ENCODE assay signal across 3 cellular contexts in the genomic region with DNA sequence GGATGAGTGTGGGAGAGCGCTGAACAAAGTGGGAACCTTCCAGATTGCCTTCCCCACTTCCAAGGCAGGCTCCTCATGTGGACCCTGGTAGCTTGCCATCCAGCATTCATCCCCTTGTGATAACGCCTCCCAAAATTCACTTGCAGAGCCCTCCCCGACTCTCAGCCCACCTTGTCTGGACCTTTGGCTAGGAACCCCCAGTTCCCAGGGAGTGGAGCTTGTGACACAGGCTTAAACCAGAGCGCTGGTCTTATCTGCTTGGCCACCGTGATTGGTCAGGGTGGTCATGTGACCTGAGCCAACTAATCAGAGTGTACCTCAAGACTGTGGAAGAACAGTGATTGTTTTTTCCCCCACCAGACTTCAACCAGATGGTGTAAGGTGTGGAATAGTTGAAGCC.
TF ChIP-seq lines count a peak whose summit lies in the region.

No MANE protein-coding gene starts in this region.

TF ChIP-seq in A549, 52 proteins besides CTCF, POLR2A, EP300 and RAD21:
- TF ChIP-seq, protein P1, sequence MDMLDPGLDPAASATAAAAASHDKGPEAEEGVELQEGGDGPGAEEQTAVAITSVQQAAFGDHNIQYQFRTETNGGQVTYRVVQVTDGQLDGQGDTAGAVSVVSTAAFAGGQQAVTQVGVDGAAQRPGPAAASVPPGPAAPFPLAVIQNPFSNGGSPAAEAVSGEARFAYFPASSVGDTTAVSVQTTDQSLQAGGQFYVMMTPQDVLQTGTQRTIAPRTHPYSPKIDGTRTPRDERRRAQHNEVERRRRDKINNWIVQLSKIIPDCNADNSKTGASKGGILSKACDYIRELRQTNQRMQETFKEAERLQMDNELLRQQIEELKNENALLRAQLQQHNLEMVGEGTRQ (IDR thresholded peaks at IDR 0.05) = peak; percentile 35; the same call in 1 of the 2 replicates
- TF ChIP-seq SMC3 (IDR thresholded peaks at IDR 0.05) = no peak

TF ChIP-seq in HCT116, 20 proteins besides CTCF, POLR2A, EP300 and RAD21:
- no peak for TF ChIP-seq POLR2AphosphoS5 (IDR thresholded peaks at IDR 0.05; ENCODE audit: low read depth, low read length)
- no peak for TF ChIP-seq ZFX (IDR thresholded peaks at IDR 0.05)
- no peak for TF ChIP-seq SIN3A (IDR thresholded peaks at IDR 0.05; ENCODE audit: low read depth)
- TF ChIP-seq, protein P2, sequence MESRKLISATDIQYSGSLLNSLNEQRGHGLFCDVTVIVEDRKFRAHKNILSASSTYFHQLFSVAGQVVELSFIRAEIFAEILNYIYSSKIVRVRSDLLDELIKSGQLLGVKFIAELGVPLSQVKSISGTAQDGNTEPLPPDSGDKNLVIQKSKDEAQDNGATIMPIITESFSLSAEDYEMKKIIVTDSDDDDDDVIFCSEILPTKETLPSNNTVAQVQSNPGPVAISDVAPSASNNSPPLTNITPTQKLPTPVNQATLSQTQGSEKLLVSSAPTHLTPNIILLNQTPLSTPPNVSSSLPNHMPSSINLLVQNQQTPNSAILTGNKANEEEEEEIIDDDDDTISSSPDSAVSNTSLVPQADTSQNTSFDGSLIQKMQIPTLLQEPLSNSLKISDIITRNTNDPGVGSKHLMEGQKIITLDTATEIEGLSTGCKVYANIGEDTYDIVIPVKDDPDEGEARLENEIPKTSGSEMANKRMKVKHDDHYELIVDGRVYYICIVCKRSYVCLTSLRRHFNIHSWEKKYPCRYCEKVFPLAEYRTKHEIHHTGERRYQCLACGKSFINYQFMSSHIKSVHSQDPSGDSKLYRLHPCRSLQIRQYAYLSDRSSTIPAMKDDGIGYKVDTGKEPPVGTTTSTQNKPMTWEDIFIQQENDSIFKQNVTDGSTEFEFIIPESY (IDR thresholded peaks at IDR 0.05; ENCODE audit: extremely low read depth, insufficient replicate concordance, low read length) = no peak
- no peak for TF ChIP-seq SP1 (IDR thresholded peaks at IDR 0.05; ENCODE audit: low read depth)
- TF ChIP-seq EZH2 (IDR thresholded peaks at IDR 0.05) = no peak
- TF ChIP-seq, protein P3, sequence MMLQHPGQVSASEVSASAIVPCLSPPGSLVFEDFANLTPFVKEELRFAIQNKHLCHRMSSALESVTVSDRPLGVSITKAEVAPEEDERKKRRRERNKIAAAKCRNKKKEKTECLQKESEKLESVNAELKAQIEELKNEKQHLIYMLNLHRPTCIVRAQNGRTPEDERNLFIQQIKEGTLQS (IDR thresholded peaks at IDR 0.05) = no peak
- no peak for TF ChIP-seq YY1 (IDR thresholded peaks at IDR 0.05; ENCODE audit: extremely low read depth, insufficient replicate concordance, low read depth, low read length)
- no peak for TF ChIP-seq SRF (IDR thresholded peaks at IDR 0.05; ENCODE audit: low read depth)
- no peak for TF ChIP-seq ELF1 (IDR thresholded peaks at IDR 0.05; ENCODE audit: borderline replicate concordance, low read depth)
- no peak for TF ChIP-seq ZNF274 (IDR thresholded peaks at IDR 0.05; ENCODE audit: low read depth, low read length)
- TF ChIP-seq, protein P4, sequence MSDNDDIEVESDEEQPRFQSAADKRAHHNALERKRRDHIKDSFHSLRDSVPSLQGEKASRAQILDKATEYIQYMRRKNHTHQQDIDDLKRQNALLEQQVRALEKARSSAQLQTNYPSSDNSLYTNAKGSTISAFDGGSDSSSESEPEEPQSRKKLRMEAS (IDR thresholded peaks at IDR 0.05) = no peak
- TF ChIP-seq EGR1 (IDR thresholded peaks at IDR 0.05; ENCODE audit: low read depth) = no peak
- TF ChIP-seq FOSL1 (IDR thresholded peaks at IDR 0.05; ENCODE audit: low read depth) = no peak

TF ChIP-seq in GM12878, 131 proteins besides CTCF, POLR2A, EP300 and RAD21:
- TF ChIP-seq ZSCAN29 (IDR thresholded peaks at IDR 0.05) = no peak
- TF ChIP-seq SUPT20H (IDR thresholded peaks at IDR 0.05; ENCODE audit: borderline replicate concordance, control insufficient read depth, low read depth, low read length) = no peak
- TF ChIP-seq, protein P5, sequence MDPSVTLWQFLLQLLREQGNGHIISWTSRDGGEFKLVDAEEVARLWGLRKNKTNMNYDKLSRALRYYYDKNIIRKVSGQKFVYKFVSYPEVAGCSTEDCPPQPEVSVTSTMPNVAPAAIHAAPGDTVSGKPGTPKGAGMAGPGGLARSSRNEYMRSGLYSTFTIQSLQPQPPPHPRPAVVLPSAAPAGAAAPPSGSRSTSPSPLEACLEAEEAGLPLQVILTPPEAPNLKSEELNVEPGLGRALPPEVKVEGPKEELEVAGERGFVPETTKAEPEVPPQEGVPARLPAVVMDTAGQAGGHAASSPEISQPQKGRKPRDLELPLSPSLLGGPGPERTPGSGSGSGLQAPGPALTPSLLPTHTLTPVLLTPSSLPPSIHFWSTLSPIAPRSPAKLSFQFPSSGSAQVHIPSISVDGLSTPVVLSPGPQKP (IDR thresholded peaks at IDR 0.05; ENCODE audit: low read depth, low read length) = no peak
- TF ChIP-seq, protein P6, sequence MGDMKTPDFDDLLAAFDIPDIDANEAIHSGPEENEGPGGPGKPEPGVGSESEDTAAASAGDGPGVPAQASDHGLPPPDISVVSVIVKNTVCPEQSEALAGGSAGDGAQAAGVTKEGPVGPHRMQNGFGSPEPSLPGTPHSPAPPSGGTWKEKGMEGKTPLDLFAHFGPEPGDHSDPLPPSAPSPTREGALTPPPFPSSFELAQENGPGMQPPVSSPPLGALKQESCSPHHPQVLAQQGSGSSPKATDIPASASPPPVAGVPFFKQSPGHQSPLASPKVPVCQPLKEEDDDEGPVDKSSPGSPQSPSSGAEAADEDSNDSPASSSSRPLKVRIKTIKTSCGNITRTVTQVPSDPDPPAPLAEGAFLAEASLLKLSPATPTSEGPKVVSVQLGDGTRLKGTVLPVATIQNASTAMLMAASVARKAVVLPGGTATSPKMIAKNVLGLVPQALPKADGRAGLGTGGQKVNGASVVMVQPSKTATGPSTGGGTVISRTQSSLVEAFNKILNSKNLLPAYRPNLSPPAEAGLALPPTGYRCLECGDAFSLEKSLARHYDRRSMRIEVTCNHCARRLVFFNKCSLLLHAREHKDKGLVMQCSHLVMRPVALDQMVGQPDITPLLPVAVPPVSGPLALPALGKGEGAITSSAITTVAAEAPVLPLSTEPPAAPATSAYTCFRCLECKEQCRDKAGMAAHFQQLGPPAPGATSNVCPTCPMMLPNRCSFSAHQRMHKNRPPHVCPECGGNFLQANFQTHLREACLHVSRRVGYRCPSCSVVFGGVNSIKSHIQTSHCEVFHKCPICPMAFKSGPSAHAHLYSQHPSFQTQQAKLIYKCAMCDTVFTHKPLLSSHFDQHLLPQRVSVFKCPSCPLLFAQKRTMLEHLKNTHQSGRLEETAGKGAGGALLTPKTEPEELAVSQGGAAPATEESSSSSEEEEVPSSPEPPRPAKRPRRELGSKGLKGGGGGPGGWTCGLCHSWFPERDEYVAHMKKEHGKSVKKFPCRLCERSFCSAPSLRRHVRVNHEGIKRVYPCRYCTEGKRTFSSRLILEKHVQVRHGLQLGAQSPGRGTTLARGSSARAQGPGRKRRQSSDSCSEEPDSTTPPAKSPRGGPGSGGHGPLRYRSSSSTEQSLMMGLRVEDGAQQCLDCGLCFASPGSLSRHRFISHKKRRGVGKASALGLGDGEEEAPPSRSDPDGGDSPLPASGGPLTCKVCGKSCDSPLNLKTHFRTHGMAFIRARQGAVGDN (IDR thresholded peaks at IDR 0.05) = no peak
- TF ChIP-seq, protein P7, sequence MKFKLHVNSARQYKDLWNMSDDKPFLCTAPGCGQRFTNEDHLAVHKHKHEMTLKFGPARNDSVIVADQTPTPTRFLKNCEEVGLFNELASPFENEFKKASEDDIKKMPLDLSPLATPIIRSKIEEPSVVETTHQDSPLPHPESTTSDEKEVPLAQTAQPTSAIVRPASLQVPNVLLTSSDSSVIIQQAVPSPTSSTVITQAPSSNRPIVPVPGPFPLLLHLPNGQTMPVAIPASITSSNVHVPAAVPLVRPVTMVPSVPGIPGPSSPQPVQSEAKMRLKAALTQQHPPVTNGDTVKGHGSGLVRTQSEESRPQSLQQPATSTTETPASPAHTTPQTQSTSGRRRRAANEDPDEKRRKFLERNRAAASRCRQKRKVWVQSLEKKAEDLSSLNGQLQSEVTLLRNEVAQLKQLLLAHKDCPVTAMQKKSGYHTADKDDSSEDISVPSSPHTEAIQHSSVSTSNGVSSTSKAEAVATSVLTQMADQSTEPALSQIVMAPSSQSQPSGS (IDR thresholded peaks at IDR 0.05; ENCODE audit: low read length) = no peak
- TF ChIP-seq, protein P8, sequence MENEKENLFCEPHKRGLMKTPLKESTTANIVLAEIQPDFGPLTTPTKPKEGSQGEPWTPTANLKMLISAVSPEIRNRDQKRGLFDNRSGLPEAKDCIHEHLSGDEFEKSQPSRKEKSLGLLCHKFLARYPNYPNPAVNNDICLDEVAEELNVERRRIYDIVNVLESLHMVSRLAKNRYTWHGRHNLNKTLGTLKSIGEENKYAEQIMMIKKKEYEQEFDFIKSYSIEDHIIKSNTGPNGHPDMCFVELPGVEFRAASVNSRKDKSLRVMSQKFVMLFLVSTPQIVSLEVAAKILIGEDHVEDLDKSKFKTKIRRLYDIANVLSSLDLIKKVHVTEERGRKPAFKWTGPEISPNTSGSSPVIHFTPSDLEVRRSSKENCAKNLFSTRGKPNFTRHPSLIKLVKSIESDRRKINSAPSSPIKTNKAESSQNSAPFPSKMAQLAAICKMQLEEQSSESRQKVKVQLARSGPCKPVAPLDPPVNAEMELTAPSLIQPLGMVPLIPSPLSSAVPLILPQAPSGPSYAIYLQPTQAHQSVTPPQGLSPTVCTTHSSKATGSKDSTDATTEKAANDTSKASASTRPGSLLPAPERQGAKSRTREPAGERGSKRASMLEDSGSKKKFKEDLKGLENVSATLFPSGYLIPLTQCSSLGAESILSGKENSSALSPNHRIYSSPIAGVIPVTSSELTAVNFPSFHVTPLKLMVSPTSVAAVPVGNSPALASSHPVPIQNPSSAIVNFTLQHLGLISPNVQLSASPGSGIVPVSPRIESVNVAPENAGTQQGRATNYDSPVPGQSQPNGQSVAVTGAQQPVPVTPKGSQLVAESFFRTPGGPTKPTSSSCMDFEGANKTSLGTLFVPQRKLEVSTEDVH (IDR thresholded peaks at IDR 0.05; ENCODE audit: low read depth, partially characterized antibody) = no peak
- TF ChIP-seq, protein P9, sequence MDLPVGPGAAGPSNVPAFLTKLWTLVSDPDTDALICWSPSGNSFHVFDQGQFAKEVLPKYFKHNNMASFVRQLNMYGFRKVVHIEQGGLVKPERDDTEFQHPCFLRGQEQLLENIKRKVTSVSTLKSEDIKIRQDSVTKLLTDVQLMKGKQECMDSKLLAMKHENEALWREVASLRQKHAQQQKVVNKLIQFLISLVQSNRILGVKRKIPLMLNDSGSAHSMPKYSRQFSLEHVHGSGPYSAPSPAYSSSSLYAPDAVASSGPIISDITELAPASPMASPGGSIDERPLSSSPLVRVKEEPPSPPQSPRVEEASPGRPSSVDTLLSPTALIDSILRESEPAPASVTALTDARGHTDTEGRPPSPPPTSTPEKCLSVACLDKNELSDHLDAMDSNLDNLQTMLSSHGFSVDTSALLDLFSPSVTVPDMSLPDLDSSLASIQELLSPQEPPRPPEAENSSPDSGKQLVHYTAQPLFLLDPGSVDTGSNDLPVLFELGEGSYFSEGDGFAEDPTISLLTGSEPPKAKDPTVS (IDR thresholded peaks at IDR 0.05; ENCODE audit: low read depth, low read length) = no peak
- no peak for TF ChIP-seq SMAD5 (IDR thresholded peaks at IDR 0.05; ENCODE audit: low read depth)
- TF ChIP-seq, protein P10, sequence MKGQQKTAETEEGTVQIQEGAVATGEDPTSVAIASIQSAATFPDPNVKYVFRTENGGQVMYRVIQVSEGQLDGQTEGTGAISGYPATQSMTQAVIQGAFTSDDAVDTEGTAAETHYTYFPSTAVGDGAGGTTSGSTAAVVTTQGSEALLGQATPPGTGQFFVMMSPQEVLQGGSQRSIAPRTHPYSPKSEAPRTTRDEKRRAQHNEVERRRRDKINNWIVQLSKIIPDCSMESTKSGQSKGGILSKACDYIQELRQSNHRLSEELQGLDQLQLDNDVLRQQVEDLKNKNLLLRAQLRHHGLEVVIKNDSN (IDR thresholded peaks at IDR 0.05; ENCODE audit: borderline replicate concordance, extremely low read length, insufficient read depth, low read depth, low read length) = peak; percentile 46
TF ChIP-seq in GM12878: peak in this region for 1.
